8 cellular contexts compared by ENCODE assay signal in the genomic region with DNA sequence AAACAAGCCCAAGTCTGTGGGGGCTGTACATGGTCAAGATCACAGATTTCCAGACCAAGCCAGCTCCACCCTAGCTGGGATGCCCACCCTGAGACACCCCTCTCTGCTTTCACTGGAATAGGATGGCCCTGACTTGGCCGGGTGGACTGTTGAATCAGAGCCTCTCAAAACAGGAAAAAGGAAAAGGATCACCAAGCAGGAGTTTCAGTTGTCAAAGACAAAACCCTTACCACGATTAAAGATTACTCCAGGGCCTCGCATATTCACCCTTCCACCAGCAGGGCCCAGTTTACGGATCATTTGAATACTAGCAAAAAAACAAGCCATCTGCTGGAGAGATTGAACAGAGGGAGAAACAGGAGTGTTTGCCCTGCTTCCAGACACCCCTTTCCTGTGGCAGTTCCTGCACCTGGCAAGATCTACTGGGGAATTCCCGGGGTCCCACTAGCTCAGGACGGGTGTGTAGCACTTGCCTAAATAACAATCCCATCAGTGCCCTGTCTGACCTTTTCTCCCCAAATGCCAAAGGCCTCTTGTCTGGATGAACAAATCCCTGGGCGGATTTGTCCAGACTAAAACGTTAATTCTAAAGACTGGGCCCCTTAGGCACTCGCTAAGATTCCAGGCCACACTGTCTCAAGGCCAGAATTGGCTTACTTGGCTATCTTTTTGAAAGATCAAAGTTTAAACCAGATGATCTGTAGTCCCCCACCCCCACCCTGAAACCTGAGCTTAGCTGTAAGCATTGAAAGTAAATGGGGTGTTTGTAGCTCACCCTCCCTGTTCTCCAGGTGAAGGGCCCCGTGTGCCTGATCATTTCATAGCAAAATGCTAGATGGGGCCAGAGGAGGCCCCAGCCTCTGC.
DNase-seq lines count a peak whose midpoint lies in the region; ATAC-seq and TF ChIP-seq lines count a peak whose summit lies in the region.

No MANE protein-coding gene starts in this region.

- peak overlapping the region; percentile 81 for H3K9ac ChIP-seq in parathyroid adenoma

- no peak for TF ChIP-seq POLR2A in erythroblast (IDR thresholded peaks at IDR 0.05; ENCODE audit: low read length)

- H3K36me3 ChIP-seq in parathyroid adenoma (ENCODE audit: control insufficient read depth, insufficient read depth, low read length), result no peaks in the 10 kb centered on the region

- peaks cover 77% of the 10 kb centered on the region for H3K4me1 ChIP-seq in parathyroid adenoma

- H3K4me3 ChIP-seq in parathyroid adenoma (ENCODE audit: low read depth, low read length), result peak overlapping the region; percentile 44

- no peaks in the 10 kb centered on the region for H3K27me3 ChIP-seq in parathyroid adenoma (ENCODE audit: control insufficient read depth, insufficient read depth, low read length)

- H3K27ac ChIP-seq in parathyroid adenoma, result peak overlapping the region; percentile 100

- no peaks in the 10 kb centered on the region for H3K9me3 ChIP-seq in parathyroid adenoma (ENCODE audit: control insufficient read depth, low read length)

- DNase-seq in CD1c-positive myeloid dendritic cell (ENCODE audit: extremely low spot score), result peak; percentile 53
- peak; percentile 86 for DNase-seq in SW480 (ENCODE audit: low spot score)
- peak; percentile 43 to 52 for DNase-seq in erythroblast (lab: John Stamatoyannopoulos, UW)
- no peak for DNase-seq in DMS79 (lab: John Stamatoyannopoulos, UW)
- DNase-seq in NCI-H1092 treated with DMSO at 0.1 percent for 48 hours (lab: John Stamatoyannopoulos, UW), result no peak
- DNase-seq in T-helper 9 cell, result no peak

- peaks cover 71% of the 10 kb centered on the region for H3K79me2 ChIP-seq in parathyroid adenoma

- TF ChIP-seq CTCF in parathyroid adenoma (IDR thresholded peaks at IDR 0.05), result peak; percentile 69

- no peak overlapping the region for H2AFZ ChIP-seq in parathyroid adenoma

- H3K4me2 ChIP-seq in parathyroid adenoma (ENCODE audit: low read length), result peak overlapping the region; percentile 73

- peak; percentile 16 for ATAC-seq in HG02678 (IDR thresholded peaks at IDR 0.05; ENCODE audit: unreplicated experiment)

Comparison
In these comparisons a context has a peak if more than half of its experiments do, and no peak if none do; other contexts are left out.
1. DNase-seq: peak in CD1c-positive myeloid dendritic cell (single experiment), SW480 (single experiment) and erythroblast (2 of 2); none in DMS79 (single experiment), NCI-H1092 treated with DMSO at 0.1 percent for 48 hours (single experiment) and T-helper 9 cell (single experiment).